In genomic region chr19:5536982-5537579, GRCh38 we compare ENCODE assay signal across 11 cellular contexts. TPM values are rescaled to one million over a fixed set of nuclear protein-coding genes. Genes with fewer than 3 reads are reported as not detected.
DNase-seq lines count a peak whose midpoint lies in the region; ATAC-seq, FAIRE-seq and TF ChIP-seq lines count a peak whose summit lies in the region.
"Not testable (repeated sequence)": the region's sequence is repeated elsewhere in the genome, so short reads cannot be mapped to it uniquely, and the experiment has no call there.
"Had no signal": no experiment of that assay in that cellular context is flagged by ENCODE, and none has a peak within 500 bp of the region (broad histone marks: within the 10 kb centered on the region; RNA-seq: fewer than 3 reads in every experiment).

No MANE protein-coding gene starts in this region.

- H3K18ac ChIP-seq in H9 (ENCODE audit: insufficient read length, low read depth, low read length) = not testable (repeated sequence)

- TF ChIP-seq CTCF in 22Rv1 (IDR thresholded peaks at IDR 0.05); H9 (conservative IDR thresholded peaks at IDR 0.05); WTC11 (IDR thresholded peaks at IDR 0.05); heart left ventricle (IDR thresholded peaks at IDR 0.05); keratinocyte (optimal IDR thresholded peaks at IDR 0.05 in 1 of 3, IDR thresholded peaks at IDR 0.05 in 1 of 3, conservative IDR thresholded peaks at IDR 0.05 in 1 of 3; ENCODE audit: extremely low read depth in 1 of 3, insufficient read depth in 2 of 3, low read length in 3 of 3); omental fat pad (IDR thresholded peaks at IDR 0.05): not testable (repeated sequence)

- peaks cover 12 to 21% of the 10 kb centered on the region in 2 experiments for H3K4me1 Mint-ChIP-seq in H9
- peaks cover 21% of the 10 kb centered on the region for H3K4me1 Mint-ChIP-seq in WTC11

- not testable (repeated sequence) for H3K9ac ChIP-seq in H9 (ENCODE audit: extremely low read depth, insufficient read length, low read length)
- H3K9ac ChIP-seq in keratinocyte (ENCODE audit: control insufficient read depth, extremely low read depth, insufficient read depth, low read length) = peak overlapping the region; percentile 77

- not testable (repeated sequence) for H4K5ac ChIP-seq in H9 (ENCODE audit: insufficient read length, low read depth, low read length)

- not testable (repeated sequence) for H3K56ac ChIP-seq in H9 (ENCODE audit: insufficient read length, low read depth, low read length)

- H3K27ac ChIP-seq in 22Rv1 (peak overlapping the region; percentile 32; the same call in 1 of the 2 replicates), ectodermal cell (ENCODE audit: insufficient read depth, low read depth, low read length, poor library complexity, severe bottlenecking) (peak overlapping the region; percentile 50), heart left ventricle (peak overlapping the region in 11 of 12 donors; percentile 24 to 87 (median 70)), keratinocyte (ENCODE audit: control insufficient read depth, insufficient read depth, low read length) (peak overlapping the region; percentile 88)
- not testable (repeated sequence) for H3K27ac ChIP-seq in H9 (ENCODE audit: insufficient read length, low read depth, low read length)

- H3K9me3 ChIP-seq in H9 (ENCODE audit: control insufficient read depth, low read depth, low read length); ectodermal cell (ENCODE audit: control insufficient read depth, low read length): not testable (repeated sequence)
- H3K9me3 ChIP-seq in heart left ventricle (peaks cover 0 to 26% (median 12%) of the 10 kb centered on the region in 12 donors), keratinocyte (ENCODE audit: control insufficient read depth, low read depth, low read length) (peaks cover 13% of the 10 kb centered on the region)

- H3K27ac Mint-ChIP-seq in H9 (peak overlapping the region; percentile 39 to 85 (median 85); a peak in 4 of 7 replicates), WTC11 (peak overlapping the region; percentile 41; the same call in 1 of the 2 replicates)

- H2AK5ac ChIP-seq in H9 (ENCODE audit: insufficient read length, low read length) = not testable (repeated sequence)

- not testable (repeated sequence) for H2AFZ ChIP-seq in H9 (ENCODE audit: low read length)
- peak overlapping the region; percentile 90 for H2AFZ ChIP-seq in keratinocyte (ENCODE audit: control insufficient read depth, low read length)

- not testable (repeated sequence) for H3K9me1 ChIP-seq in keratinocyte (ENCODE audit: control insufficient read depth, extremely low read depth, insufficient read depth, low read length)

- not testable (repeated sequence) for H3K4ac ChIP-seq in H9 (ENCODE audit: low read depth, low read length)

- H3K4me3 Mint-ChIP-seq in H9 = peak overlapping the region; percentile 21 to 66; a peak in 3 of 5 replicates
- H3K4me3 Mint-ChIP-seq in WTC11 = peak overlapping the region; percentile 55

- H3K4me3 ChIP-seq in ectodermal cell (ENCODE audit: insufficient read depth, low read depth, low read length) = not testable (repeated sequence)
- peak overlapping the region in 5 of 12 donors; percentile 16 to 33 (median 29) for H3K4me3 ChIP-seq in heart left ventricle
- peak overlapping the region; percentile 29 to 49 (median 44) for H3K4me3 ChIP-seq in keratinocyte (ENCODE audit: control insufficient read depth in 2 of 3, extremely low read depth in 1 of 3, insufficient read depth in 2 of 3, low read depth in 1 of 3, low read length in 3 of 3)

- intact Hi-C loops in heart left ventricle (cut with DNase I) = not testable (repeated sequence)

- WGBS in H9 (ENCODE audit: extremely low coverage, insufficient read length, low lambda C conversion rate) = no CpG with 5 or more reads among the region's 12 CpGs
- 47 to 52% methylated on average over 12 of the region's 12 CpGs for WGBS in ectodermal cell, 2 experiments
- WGBS in heart left ventricle, 4 donors = 49 to 56% (median 50%) methylated on average over 12 of the region's 12 CpGs

- not testable (repeated sequence) for H3K4me1 ChIP-seq in H9 (ENCODE audit: insufficient read depth, low read length); ectodermal cell (ENCODE audit: control insufficient read depth, insufficient read depth, low read length)
- H3K4me1 ChIP-seq in heart left ventricle (peaks cover 0 to 25% (median 5%) of the 10 kb centered on the region in 12 donors), keratinocyte (ENCODE audit: control insufficient read depth, extremely low read depth, insufficient read depth, low read length) (peaks cover 17% of the 10 kb centered on the region)

- H3K4me2 ChIP-seq in H9 (ENCODE audit: insufficient read depth, insufficient read length, low read length) (peak overlapping the region; percentile 53), keratinocyte (ENCODE audit: control insufficient read depth, extremely low read depth, insufficient read depth, low read depth, low read length) (peak overlapping the region; percentile 85)

- H3K9me3 Mint-ChIP-seq in H9 = peaks cover 25 to 32% of the 10 kb centered on the region in 2 experiments
- peaks cover 22% of the 10 kb centered on the region for H3K9me3 Mint-ChIP-seq in WTC11

- ATAC-seq in WTC11, heart left ventricle: not testable (repeated sequence)
- peak; percentile 52 for ATAC-seq in omental fat pad (ENCODE audit: low FRiP score)

- not testable (repeated sequence) for H3K23me2 ChIP-seq in H9 (ENCODE audit: insufficient read length, low read depth, low read length, poor library complexity, severe bottlenecking)

- dilution Hi-C loops in keratinocyte (cut with MboI; ENCODE audit: extremely low pct_ligation_motif_present, low sequenced_read_pairs) = not testable (repeated sequence)

- H3T11ph ChIP-seq in H9 (ENCODE audit: low read length) = not testable (repeated sequence)

- CTCF ChIA-PET in WTC11 (lab: Charles Lee) = interaction anchor here (0.6 to 2.4 kb wide), 18 partner anchors 9 to 501 kb away, joined by 3 to 25 read pairs (median 4); partner anchors contain the start of genes PTPRS and TINCR

- not testable (repeated sequence) for TF ChIP-seq POLR2A in heart left ventricle (IDR thresholded peaks at IDR 0.05)

- H2BK20ac ChIP-seq in H9 (ENCODE audit: low read depth, low read length, poor library complexity, severe bottlenecking) = not testable (repeated sequence)

- H3K27me3 Mint-ChIP-seq in H9 (ENCODE audit: low read depth) (peaks cover 71% of the 10 kb centered on the region), WTC11 (ENCODE audit: low read depth) (peaks cover 46% of the 10 kb centered on the region)

- peak; percentile 57 for FAIRE-seq in keratinocyte (lab: Jason Lieb, UNC)

- not testable (repeated sequence) for H4K8ac ChIP-seq in H9 (replicated peaks; ENCODE audit: insufficient read length, low read depth, low read length)

- not testable (repeated sequence) for H2BK12ac ChIP-seq in H9 (ENCODE audit: insufficient read length, low read depth, low read length)

- not testable (repeated sequence) for H3K27me3 ChIP-seq in H9 (ENCODE audit: insufficient read depth, low read length); ectodermal cell (ENCODE audit: control insufficient read depth, insufficient read depth, low read length, poor library complexity, severe bottlenecking); keratinocyte (ENCODE audit: control insufficient read depth, extremely low read depth, insufficient read depth, low read length)
- peaks cover 0 to 42% (median 5%) of the 10 kb centered on the region in 9 donors for H3K27me3 ChIP-seq in heart left ventricle

- peaks cover 8 to 12% (median 8%) of the 10 kb centered on the region in 3 experiments for H3K36me3 Mint-ChIP-seq in H9 (ENCODE audit: insufficient read depth in 1 of 3, low read depth in 3 of 3)
- H3K36me3 Mint-ChIP-seq in WTC11 = peaks cover 12% of the 10 kb centered on the region

- H3K36me3 ChIP-seq in ectodermal cell (ENCODE audit: control insufficient read depth, insufficient read depth, low read length); heart left ventricle; keratinocyte (ENCODE audit: control insufficient read depth in 2 of 2, extremely low read depth in 1 of 2, insufficient read depth in 2 of 2, low read length in 2 of 2): not testable (repeated sequence)

- not testable (repeated sequence) for DNase-seq in H9; WTC11 (ENCODE audit: low spot score); heart left ventricle; omental fat pad (ENCODE audit: low spot score)
- peak; percentile 66 for DNase-seq in M059J (ENCODE audit: low read depth)
- DNase-seq in keratinocyte (ENCODE audit: low read depth, low spot score) = peak; percentile 75

- not testable (repeated sequence) for H3K79me1 ChIP-seq in H9 (ENCODE audit: insufficient read depth, low read depth, low read length, poor library complexity, severe bottlenecking)

- H4K91ac ChIP-seq in H9 (ENCODE audit: insufficient read length, low read depth, low read length) = not testable (repeated sequence)

- not testable (repeated sequence) for H2BK5ac ChIP-seq in H9 (ENCODE audit: insufficient read length, low read length)

- H4K20me1 ChIP-seq in H9 (ENCODE audit: control insufficient read depth, insufficient read depth, insufficient read length); keratinocyte (ENCODE audit: control insufficient read depth, extremely low read depth, insufficient read depth, low read length): not testable (repeated sequence)

- H2BK120ac ChIP-seq in H9 (ENCODE audit: low read depth, low read length, poor library complexity, severe bottlenecking) = peak overlapping the region; percentile 53

- POLR2A ChIA-PET in WTC11 (lab: Charles Lee) = interaction anchor here (0.6 to 1.0 kb wide), 2 partner anchors 85 to 1169 kb away, joined by 3 to 5 read pairs; partner anchors contain the start of genes SAFB and SAFB2

- H3K79me2 ChIP-seq in H9 (ENCODE audit: insufficient read depth, low read length); keratinocyte (ENCODE audit: control insufficient read depth, insufficient read depth, low read length): not testable (repeated sequence)

- H3K14ac ChIP-seq in H9 (ENCODE audit: insufficient read depth, low read length) = peak overlapping the region; percentile 81

- H3K23ac ChIP-seq in H9 (ENCODE audit: insufficient read length, low read depth, low read length) = not testable (repeated sequence)

- not testable (repeated sequence) for H2BK15ac ChIP-seq in H9 (ENCODE audit: low read depth, low read length)

RNA-seq across cellular contexts. Expression of gene TINCR, which starts 30.7 kb away (rescaled TPM):
- total RNA-seq in H9 (2021) = 0.17 and 0.18 TPM in 2 replicates
- 0.10 and 0.12 TPM in 2 replicates for total RNA-seq in M059J (2014; rRNA removed; shearing (Covaris generic))
- 0.60 to 0.85 TPM (median 0.76 TPM) in 3 replicates for total RNA-seq in WTC11 (2021)
- polyA plus RNA-seq in ectodermal cell (2013, experiment 1 of 4) = 2.6 TPM
- 2.8 TPM for polyA plus RNA-seq in ectodermal cell (2013, experiment 2 of 4)
- polyA plus RNA-seq in ectodermal cell (2013, experiment 3 of 4) = 2.1 TPM
- 3.7 TPM for polyA plus RNA-seq in ectodermal cell (2013, experiment 4 of 4)
- total RNA-seq in heart left ventricle = under 1 TPM in 4 of 9 donors, not detected in 5; 0.17 to 0.44 (median 0.30) TPM
- under 1 TPM in 1 of 2 donors, not detected in 1; 0.07 TPM for polyA plus RNA-seq in heart left ventricle
- polyA plus RNA-seq in keratinocyte = 5.6 to 20.3 TPM (median 9.7 TPM) in 3 replicates
- 8.4 TPM for polyA plus RNA-seq in keratinocyte (2011; ENCODE audit: low read depth)
- 11.8 and 17.1 TPM in 2 replicates for polyA plus RNA-seq in keratinocyte (2011; cell fraction: cytosol; rRNA removed)
- polyA plus RNA-seq in keratinocyte (2011; cell fraction: nucleus; rRNA removed) = 8.5 and 10.4 TPM in 2 replicates
- polyA plus RNA-seq in keratinocyte (2012; ENCODE audit: low replicate concordance) = 6.7 and 45.3 TPM in 2 replicates
- polyA minus RNA-seq in keratinocyte = 7.5 to 12.8 TPM (median 9.0 TPM) in 3 replicates
- 13.2 TPM for polyA minus RNA-seq in keratinocyte (2011; cell fraction: cytosol; rRNA and poly(A)+ RNA removed)
- polyA minus RNA-seq in keratinocyte (2011; cell fraction: nucleus; rRNA and poly(A)+ RNA removed) = 5.6 and 6.9 TPM in 2 replicates
- 1 to 10 TPM in 3 of 4 donors, not detected in 1; 1.7 to 8.6 (median 1.8) TPM for total RNA-seq in omental fat pad
- total RNA-seq: NCI-H460, SJSA1 had no signal
- polyA plus RNA-seq: CD14-positive monocyte had no signal
